In the genomic region with DNA sequence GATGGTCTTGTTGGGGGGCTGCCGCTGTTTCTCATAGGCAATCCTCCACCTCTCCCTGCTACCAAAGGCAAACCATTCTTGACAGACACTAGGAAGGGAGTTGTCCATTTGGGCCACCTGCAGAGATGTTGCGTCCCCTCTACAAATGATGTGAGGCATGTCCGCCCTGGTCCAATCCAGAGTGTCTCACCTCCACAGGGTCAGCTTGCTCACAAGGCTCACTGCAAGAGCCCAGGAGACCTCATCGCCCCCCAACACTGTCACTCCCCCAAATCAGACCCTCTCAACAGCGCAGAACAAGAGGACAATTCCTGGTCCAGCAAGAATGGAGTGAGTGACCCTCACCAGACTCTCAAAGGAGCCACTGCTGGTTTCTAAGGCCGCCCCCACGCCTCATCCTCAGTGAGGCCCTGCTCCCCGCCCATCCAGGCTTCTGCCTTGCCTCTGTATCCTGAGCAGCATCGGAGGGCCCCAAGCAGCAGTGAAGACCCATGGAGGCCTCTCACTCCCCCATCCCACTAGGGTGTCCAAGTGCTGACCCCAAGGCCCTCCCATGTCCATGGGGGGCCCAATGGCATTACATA, we compare ENCODE assay signal across 18 cellular contexts. TPM values are rescaled to one million over a fixed set of nuclear protein-coding genes. Genes with fewer than 3 reads are reported as not detected.
DNase-seq lines count a peak whose midpoint lies in the region; ATAC-seq, FAIRE-seq and TF ChIP-seq lines count a peak whose summit lies in the region.
"Had no signal": no experiment of that assay in that cellular context is flagged by ENCODE, and none has a peak within 500 bp of the region (broad histone marks: within the 10 kb centered on the region; RNA-seq: fewer than 3 reads in every experiment).

No MANE protein-coding gene starts in this region.

- H3K36me3 ChIP-seq in K562 (ENCODE audit: control insufficient read depth, insufficient read depth, low read length) (peaks cover 99% of the 10 kb centered on the region), psoas muscle (ENCODE audit: insufficient read depth in 1 of 2, low read depth in 1 of 2) (peaks cover 40 to 100% of the 10 kb centered on the region in 2 donors), left lung (peaks cover 19 to 97% of the 10 kb centered on the region in 2 donors)

- no peak for ATAC-seq in activated CD4-positive, alpha-beta T cell treated with anti-CD3 and anti-CD28 coated beads for 36 hours
- ATAC-seq in K562, result no peak
- ATAC-seq in psoas muscle, result no peak
- ATAC-seq in left lung, result no peak

- peaks cover 7 to 17% of the 10 kb centered on the region in 2 experiments; a peak in 4 of 5 replicates for H3K4me1 ChIP-seq in K562 (replicated peaks in 1 of 2; ENCODE audit: control insufficient read depth in 2 of 2, insufficient read depth in 2 of 2, low read length in 2 of 2)
- peaks cover 88% of the 10 kb centered on the region for H3K4me1 ChIP-seq in psoas muscle
- H3K4me1 ChIP-seq in left lung, result peaks cover 12 to 35% of the 10 kb centered on the region in 2 donors

- H3K4me3 ChIP-seq in K562, result no peak overlapping the region
- no peak overlapping the region for H3K4me3 ChIP-seq in psoas muscle
- no peak overlapping the region for H3K4me3 ChIP-seq in left lung
- H3K4me3 ChIP-seq: neural progenitor cell, skin epidermis, tibial nerve had no signal

- no peaks in the 10 kb centered on the region for H3K27me3 ChIP-seq in K562 (ENCODE audit: control insufficient read depth in 2 of 2, insufficient read depth in 2 of 2, low read length in 2 of 2)
- no peaks in the 10 kb centered on the region for H3K27me3 ChIP-seq in psoas muscle (ENCODE audit: insufficient read depth in 3 of 3, low read length in 2 of 3)
- H3K27me3 ChIP-seq in left lung, result no peaks in the 10 kb centered on the region
- H3K27me3 ChIP-seq: neural progenitor cell, tibial nerve had no signal

- H3K27ac ChIP-seq in K562 (ENCODE audit: extremely low read depth, low read depth, low read length), result no peak overlapping the region; the same call in 2 of the 3 replicates
- H3K27ac ChIP-seq in psoas muscle, result peak overlapping the region; percentile 100
- no peak overlapping the region for H3K27ac ChIP-seq in left lung
- H3K27ac ChIP-seq: KMS-11, neural progenitor cell had no signal

- peak overlapping the region; percentile 65 for H3K4me3 Mint-ChIP-seq in activated CD4-positive, alpha-beta T cell treated with anti-CD3 and anti-CD28 coated beads for 36 hours
- H3K4me3 Mint-ChIP-seq in IgD-negative memory B cell, result peak overlapping the region in 3 of 4 donors; percentile 4 to 68 (median 43)
- H3K4me3 Mint-ChIP-seq: neural progenitor cell had no signal

- no peaks in the 10 kb centered on the region for H3K27me3 Mint-ChIP-seq in activated CD4-positive, alpha-beta T cell treated with anti-CD3 and anti-CD28 coated beads for 36 hours
- H3K27me3 Mint-ChIP-seq in IgD-negative memory B cell, result no peaks in the 10 kb centered on the region

- H3K9me3 Mint-ChIP-seq in activated CD4-positive, alpha-beta T cell treated with anti-CD3 and anti-CD28 coated beads for 36 hours (ENCODE audit: low read depth), result no peaks in the 10 kb centered on the region
- no peaks in the 10 kb centered on the region for H3K9me3 Mint-ChIP-seq in IgD-negative memory B cell
- H3K9me3 Mint-ChIP-seq: neural progenitor cell had no signal

- CTCF ChIA-PET in activated CD4-positive, alpha-beta T cell treated with anti-CD3 and anti-CD28 coated beads for 36 hours (lab: Charles Lee), result no interaction called here
- CTCF ChIA-PET in K562 (lab: Yijun Ruan, JAX; ENCODE audit: low intra/inter-chr PET ratio), result no interaction called here

- H3K4me1 Mint-ChIP-seq in activated CD4-positive, alpha-beta T cell treated with anti-CD3 and anti-CD28 coated beads for 36 hours, result peaks cover 96% of the 10 kb centered on the region
- peaks cover 16 to 49% (median 34%) of the 10 kb centered on the region in 3 donors for H3K4me1 Mint-ChIP-seq in IgD-negative memory B cell

- H3K36me3 Mint-ChIP-seq in activated CD4-positive, alpha-beta T cell treated with anti-CD3 and anti-CD28 coated beads for 36 hours (ENCODE audit: low read depth), result peaks cover 97% of the 10 kb centered on the region
- peaks cover 8% of the 10 kb centered on the region for H3K36me3 Mint-ChIP-seq in IgD-negative memory B cell

- BruUV-seq in K562 (replicated peaks; lab: Mats Ljungman, UMichigan), result no TSS peak

- H3K27ac Mint-ChIP-seq in activated CD4-positive, alpha-beta T cell treated with anti-CD3 and anti-CD28 coated beads for 36 hours, result peak overlapping the region; percentile 98
- peak overlapping the region in 2 of 3 donors; percentile 47 to 71 for H3K27ac Mint-ChIP-seq in IgD-negative memory B cell
- H3K27ac Mint-ChIP-seq: neural progenitor cell had no signal

- H3K9ac ChIP-seq in K562 (ENCODE audit: insufficient read depth in 1 of 2, low read depth in 2 of 2, low read length in 2 of 2), result peak overlapping the region in 1 of 2 experiments; percentile 76; a peak in 2 of 4 replicates
- H3K9ac ChIP-seq: KMS-11, neural progenitor cell had no signal

- no peak for TF ChIP-seq POLR2A in K562 (conservative IDR thresholded peaks at IDR 0.05)

- H3K9me1 ChIP-seq in K562 (ENCODE audit: control insufficient read depth, insufficient read depth, low read length), result no peaks in the 10 kb centered on the region

- H3K9me3 ChIP-seq in K562 (replicated peaks; ENCODE audit: control insufficient read depth, insufficient read depth, low read depth, low read length) (no peaks in the 10 kb centered on the region), psoas muscle (no peaks in the 10 kb centered on the region), left lung (no peaks in the 10 kb centered on the region)
- H3K9me3 ChIP-seq: tibial nerve had no signal

- FAIRE-seq in K562 (lab: Jason Lieb, UNC), result no peak
- FAIRE-seq: A204.1, bronchial epithelial cell had no signal

- peaks cover 24% of the 10 kb centered on the region for H4K20me1 ChIP-seq in K562 (replicated peaks; ENCODE audit: control insufficient read depth, insufficient read depth, low read length)

- WGBS in K562 (ENCODE audit: insufficient coverage, low coverage, missing lambda C conversion rate), result 93% methylated on average over 9 of the region's 9 CpGs
- 90 to 97% (median 95%) methylated on average over 9 of the region's 9 CpGs for WGBS in psoas muscle, 3 donors

- TF ChIP-seq RAD21 in K562 (CRISPR knock-in tag; conservative IDR thresholded peaks at IDR 0.05 in 1 of 2, IDR thresholded peaks at IDR 0.05 in 1 of 2), result no peak

- in situ Hi-C loops in K562 (cut with MboI), result no loop called here

- no peak for TF ChIP-seq EP300 in K562 (IDR thresholded peaks at IDR 0.05; ENCODE audit: low read length)

- H2AFZ ChIP-seq in K562 (ENCODE audit: low read depth, low read length), result no peak overlapping the region
- H2AFZ ChIP-seq: neural progenitor cell had no signal

- POLR2A ChIA-PET in activated CD4-positive, alpha-beta T cell treated with anti-CD3 and anti-CD28 coated beads for 36 hours (lab: Charles Lee), result interaction anchor here (1.0 to 1.4 kb wide), 2 partner anchors 9 to 57 kb away, joined by 4 to 9 read pairs; a partner anchor contains a TSS
- POLR2A ChIA-PET in K562 (lab: Yijun Ruan, JAX), result interaction anchor here (1.4 to 1.6 kb wide), 2 partner anchors 7 to 9 kb away, joined by 4 to 6 read pairs; no protein-coding TSS in a partner anchor

- intact Hi-C loops in activated CD4-positive, alpha-beta T cell treated with anti-CD3 and anti-CD28 coated beads for 36 hours (cut with DNase I, micrococcal nuclease), result loop anchor here in 1 of 2 experiments (5.0 kb wide), 1 partner anchor 111 kb away; no protein-coding TSS in a partner anchor
- intact Hi-C loops in K562 (cut with micrococcal nuclease) (no loop called here), psoas muscle (cut with DNase I) (no loop called here), left lung (cut with DNase I) (no loop called here)

- no peak for DNase-seq in activated CD4-positive, alpha-beta T cell treated with anti-CD3 and anti-CD28 coated beads for 36 hours
- DNase-seq in activated CD4-positive, alpha-beta T cell treated with anti-CD3 and anti-CD28 coated beads for 4 hours, result no peak
- peak in 2 of 4 experiments; percentile 2 to 18 for DNase-seq in K562 (ENCODE audit: extremely low read depth in 1 of 4, low spot score in 3 of 4)
- DNase-seq in psoas muscle, result peak in 1 of 2 donors; percentile 41
- no peak for DNase-seq in AML-193 (lab: John Stamatoyannopoulos, UW)
- no peak for DNase-seq in HuH-7.5 (ENCODE audit: low spot score)
- no peak for DNase-seq in left lung
- DNase-seq: DMS 273 treated with DMSO at 0.1 percent for 48 hours, NCI-H2081, NCI-H748 treated with DMSO at 0.1 percent for 48 hours, SHP77 treated with DMSO at 0.1 percent for 48 hours had no signal

- peaks cover 73% of the 10 kb centered on the region for H3K79me2 ChIP-seq in K562 (ENCODE audit: control insufficient read depth, insufficient read depth, low read length)

- TF ChIP-seq CTCF in K562 (IDR thresholded peaks at IDR 0.05 in 2 of 3, conservative IDR thresholded peaks at IDR 0.05 in 1 of 3; ENCODE audit: insufficient read depth in 2 of 3, low read depth in 1 of 3, low read length in 3 of 3) (no peak), psoas muscle (IDR thresholded peaks at IDR 0.05) (no peak), left lung (IDR thresholded peaks at IDR 0.05) (no peak)

- no peak overlapping the region for H3K4me2 ChIP-seq in K562 (ENCODE audit: insufficient read depth, low read length)
- H3K4me2 ChIP-seq: KMS-11, neural progenitor cell had no signal

RNA-seq across cellular contexts. Expression of a gene that starts 6.5 kb away (rescaled TPM):
- 100 to 1,000 TPM; 714 to 722 TPM for total RNA-seq in activated CD4-positive, alpha-beta T cell treated with anti-CD3 and anti-CD28 coated beads for 36 hours
- polyA plus RNA-seq in IgD-negative memory B cell (78.9 TPM), K562 (2011; rRNA removed) (284 and 572 TPM in 2 replicates), K562 (2014; fragmentation: Illumina TruSeq; extraction: Trizol) (550 and 610 TPM in 2 replicates), K562 (2014; fragmentation: Nextera tagmentation; extraction: Ambion mirVana) (10 to 100 TPM; 39.5 to 51.4 TPM), K562 (2014; rRNA removed) (271 and 299 TPM in 2 replicates), psoas muscle (100 to 1,000 TPM; 109 to 215 (median 191) TPM)
- total RNA-seq in K562 (2011; cell fraction: chromatin; rRNA removed; ENCODE audit: low replicate concordance), result 270 and 391 TPM in 2 replicates
- 228 and 234 TPM in 2 replicates for total RNA-seq in K562 (2011; cell fraction: nucleolus; rRNA removed)
- 270 and 297 TPM in 2 replicates for total RNA-seq in K562 (2011; cell fraction: nucleoplasm; rRNA removed)
- total RNA-seq in K562 (2014; rRNA removed) (313 and 355 TPM in 2 replicates), K562 (2014; rRNA removed; fragmentation: Illumina TruSeq; extraction: Trizol) (375 and 414 TPM in 2 replicates), K562 (2015; rRNA removed; fragmentation: Illumina TruSeq; extraction: Trizol) (274 and 290 TPM in 2 replicates), K562 (2021) (579 and 605 TPM in 2 replicates), psoas muscle (100 to 1,000 TPM; 151 to 229 (median 198) TPM), left lung (100 to 1,000 TPM; 252 to 321 TPM)
- 251 and 262 TPM in 2 replicates for polyA plus RNA-seq in K562 (2011; cell fraction: cytosol; rRNA removed)
- 342 and 362 TPM in 2 replicates for polyA plus RNA-seq in K562 (2011; cell fraction: nucleus; rRNA removed)
- 353 and 512 TPM in 2 replicates for polyA plus RNA-seq in K562 (2012)
- polyA minus RNA-seq in K562 (2011; rRNA and poly(A)+ RNA removed), result 359 and 423 TPM in 2 replicates
- polyA minus RNA-seq in K562 (2011; cell fraction: cytosol; rRNA and poly(A)+ RNA removed), result 278 and 317 TPM in 2 replicates
- 71.0 and 135 TPM in 2 replicates for polyA minus RNA-seq in K562 (2011; cell fraction: nucleus; rRNA and poly(A)+ RNA removed)

RNA-seq across cellular contexts. Expression of a gene that starts 11.7 kb away (rescaled TPM):
- total RNA-seq in activated CD4-positive, alpha-beta T cell treated with anti-CD3 and anti-CD28 coated beads for 36 hours, result 100 to 1,000 TPM; 114 to 154 TPM
- polyA plus RNA-seq in IgD-negative memory B cell (307 TPM), K562 (2011; rRNA removed) (67.3 and 115 TPM in 2 replicates), K562 (2014; fragmentation: Illumina TruSeq; extraction: Trizol) (133 TPM in 2 replicates), K562 (2014; fragmentation: Nextera tagmentation; extraction: Ambion mirVana) (10 to 100 TPM; 47.5 to 99.9 TPM), K562 (2014; rRNA removed) (55.2 and 118 TPM in 2 replicates), psoas muscle (100 to 1,000 TPM; 512 to 649 (median 601) TPM)
- total RNA-seq in K562 (2011; cell fraction: chromatin; rRNA removed; ENCODE audit: low replicate concordance), result 23.7 and 41.8 TPM in 2 replicates
- 32.6 and 33.9 TPM in 2 replicates for total RNA-seq in K562 (2011; cell fraction: nucleolus; rRNA removed)
- total RNA-seq in K562 (2011; cell fraction: nucleoplasm; rRNA removed), result 34.1 and 35.9 TPM in 2 replicates
- total RNA-seq in K562 (2014; rRNA removed) (67.3 and 69.6 TPM in 2 replicates), K562 (2014; rRNA removed; fragmentation: Illumina TruSeq; extraction: Trizol) (40.1 and 58.0 TPM in 2 replicates), K562 (2015; rRNA removed; fragmentation: Illumina TruSeq; extraction: Trizol) (84.9 and 98.2 TPM in 2 replicates), K562 (2021) (89.2 and 91.7 TPM in 2 replicates), psoas muscle (100 to 1,000 TPM; 279 to 572 (median 404) TPM), left lung (100 to 1,000 TPM; 154 to 185 TPM)
- polyA plus RNA-seq in K562 (2011; cell fraction: cytosol; rRNA removed), result 133 and 134 TPM in 2 replicates
- polyA plus RNA-seq in K562 (2011; cell fraction: nucleus; rRNA removed), result 175 and 195 TPM in 2 replicates
- 242 and 243 TPM in 2 replicates for polyA plus RNA-seq in K562 (2012)
- 53.8 and 60.0 TPM in 2 replicates for polyA minus RNA-seq in K562 (2011; rRNA and poly(A)+ RNA removed)
- 38.6 and 49.9 TPM in 2 replicates for polyA minus RNA-seq in K562 (2011; cell fraction: cytosol; rRNA and poly(A)+ RNA removed)
- polyA minus RNA-seq in K562 (2011; cell fraction: nucleus; rRNA and poly(A)+ RNA removed), result 19.5 and 24.9 TPM in 2 replicates

RNA-seq across cellular contexts. Expression of a gene that starts 30.5 kb away (rescaled TPM):
- 1 to 10 TPM in 1 of 2 experiments, under 1 TPM in 1; 0.59 to 1.1 TPM for total RNA-seq in activated CD4-positive, alpha-beta T cell treated with anti-CD3 and anti-CD28 coated beads for 36 hours
- polyA plus RNA-seq in IgD-negative memory B cell (not detected), K562 (2011; rRNA removed) (0.31 and 0.38 TPM in 2 replicates), K562 (2014; fragmentation: Illumina TruSeq; extraction: Trizol) (0.17 and 0.36 TPM in 2 replicates), K562 (2014; fragmentation: Nextera tagmentation; extraction: Ambion mirVana) (under 1 TPM in 1 of 2 experiments, not detected in 1; 0.08 TPM), K562 (2014; rRNA removed) (0.29 TPM in 1 of 2 replicates, not detected in the other), psoas muscle (under 1 TPM; 0.31 to 0.77 (median 0.53) TPM)
- 0.95 and 3.4 TPM in 2 replicates for total RNA-seq in K562 (2011; cell fraction: chromatin; rRNA removed; ENCODE audit: low replicate concordance)
- total RNA-seq in K562 (2011; cell fraction: nucleolus; rRNA removed), result 2.1 and 2.7 TPM in 2 replicates
- total RNA-seq in K562 (2011; cell fraction: nucleoplasm; rRNA removed), result 0.61 and 0.95 TPM in 2 replicates
- total RNA-seq in K562 (2014; rRNA removed) (not detected in 2 replicates), K562 (2014; rRNA removed; fragmentation: Illumina TruSeq; extraction: Trizol) (not detected in 2 replicates), K562 (2015; rRNA removed; fragmentation: Illumina TruSeq; extraction: Trizol) (0.18 TPM in 1 of 2 replicates, not detected in the other), K562 (2021) (1.1 and 1.8 TPM in 2 replicates), psoas muscle (1 to 10 TPM in 2 of 4 donors, under 1 TPM in 2; 0.62 to 2.0 (median 0.98) TPM), left lung (1 to 10 TPM in 1 of 2 donors, under 1 TPM in 1; 0.64 to 1.5 TPM)
- 0.25 and 0.96 TPM in 2 replicates for polyA plus RNA-seq in K562 (2011; cell fraction: cytosol; rRNA removed)
- polyA plus RNA-seq in K562 (2011; cell fraction: nucleus; rRNA removed), result 3.1 and 3.7 TPM in 2 replicates
- 0.58 and 0.64 TPM in 2 replicates for polyA plus RNA-seq in K562 (2012)
- 0.14 TPM in 1 of 2 replicates, not detected in the other for polyA minus RNA-seq in K562 (2011; rRNA and poly(A)+ RNA removed)
- polyA minus RNA-seq in K562 (2011; cell fraction: cytosol; rRNA and poly(A)+ RNA removed), result not detected in 2 replicates
- 0.67 TPM in 1 of 2 replicates, not detected in the other for polyA minus RNA-seq in K562 (2011; cell fraction: nucleus; rRNA and poly(A)+ RNA removed)

RNA-seq across cellular contexts. Expression of a gene that starts 34.8 kb away (rescaled TPM):
- 10 to 100 TPM; 85.8 to 90.3 TPM for total RNA-seq in activated CD4-positive, alpha-beta T cell treated with anti-CD3 and anti-CD28 coated beads for 36 hours
- polyA plus RNA-seq in IgD-negative memory B cell, result 61.3 TPM
- 12.5 and 23.7 TPM in 2 replicates for total RNA-seq in K562 (2011; cell fraction: chromatin; rRNA removed; ENCODE audit: low replicate concordance)
- 11.8 and 15.2 TPM in 2 replicates for total RNA-seq in K562 (2011; cell fraction: nucleolus; rRNA removed)
- total RNA-seq in K562 (2011; cell fraction: nucleoplasm; rRNA removed), result 11.6 and 13.7 TPM in 2 replicates
- total RNA-seq in K562 (2014; rRNA removed), result 5.1 TPM in 2 replicates
- total RNA-seq in K562 (2014; rRNA removed; fragmentation: Illumina TruSeq; extraction: Trizol), result 3.1 and 3.7 TPM in 2 replicates
- total RNA-seq in K562 (2015; rRNA removed; fragmentation: Illumina TruSeq; extraction: Trizol), result 4.1 and 5.3 TPM in 2 replicates
- 5.9 and 6.2 TPM in 2 replicates for total RNA-seq in K562 (2021)
- 10.9 and 17.3 TPM in 2 replicates for polyA plus RNA-seq in K562 (2011; rRNA removed)
- polyA plus RNA-seq in K562 (2011; cell fraction: cytosol; rRNA removed), result 10.6 and 12.7 TPM in 2 replicates
- polyA plus RNA-seq in K562 (2011; cell fraction: nucleus; rRNA removed), result 18.6 and 22.5 TPM in 2 replicates
- 5.2 and 22.0 TPM in 2 replicates for polyA plus RNA-seq in K562 (2012)
- polyA plus RNA-seq in K562 (2014; fragmentation: Illumina TruSeq; extraction: Trizol), result 3.8 and 4.9 TPM in 2 replicates
- 1 to 10 TPM in 1 of 2 experiments, under 1 TPM in 1; 0.82 to 1.1 TPM for polyA plus RNA-seq in K562 (2014; fragmentation: Nextera tagmentation; extraction: Ambion mirVana)
- polyA plus RNA-seq in K562 (2014; rRNA removed), result 4.9 and 5.0 TPM in 2 replicates
- polyA minus RNA-seq in K562 (2011; rRNA and poly(A)+ RNA removed), result 4.1 and 5.7 TPM in 2 replicates
- 3.1 and 8.8 TPM in 2 replicates for polyA minus RNA-seq in K562 (2011; cell fraction: cytosol; rRNA and poly(A)+ RNA removed)
- polyA minus RNA-seq in K562 (2011; cell fraction: nucleus; rRNA and poly(A)+ RNA removed), result 6.2 and 11.0 TPM in 2 replicates
- total RNA-seq in psoas muscle, result 1 to 10 TPM; 1.5 to 4.8 (median 2.2) TPM
- 1 to 10 TPM; 2.2 to 3.4 (median 2.2) TPM for polyA plus RNA-seq in psoas muscle
- 10 to 100 TPM in 1 of 2 donors, 1 to 10 TPM in 1; 8.6 to 10.8 TPM for total RNA-seq in left lung

RNA-seq across cellular contexts. Expression of a gene that starts 54.3 kb away (rescaled TPM):
- not detected for total RNA-seq in activated CD4-positive, alpha-beta T cell treated with anti-CD3 and anti-CD28 coated beads for 36 hours
- not detected for polyA plus RNA-seq in IgD-negative memory B cell
- not detected in 2 replicates for total RNA-seq in K562 (2011; cell fraction: chromatin; rRNA removed; ENCODE audit: low replicate concordance)
- not detected in 2 replicates for total RNA-seq in K562 (2011; cell fraction: nucleolus; rRNA removed)
- total RNA-seq in K562 (2011; cell fraction: nucleoplasm; rRNA removed), result not detected in 2 replicates
- not detected in 2 replicates for total RNA-seq in K562 (2014; rRNA removed)
- total RNA-seq in K562 (2014; rRNA removed; fragmentation: Illumina TruSeq; extraction: Trizol), result not detected in 2 replicates
- total RNA-seq in K562 (2015; rRNA removed; fragmentation: Illumina TruSeq; extraction: Trizol), result not detected in 2 replicates
- total RNA-seq in K562 (2021), result not detected in 2 replicates
- not detected in 2 replicates for polyA plus RNA-seq in K562 (2011; rRNA removed)
- not detected in 2 replicates for polyA plus RNA-seq in K562 (2011; cell fraction: cytosol; rRNA removed)
- polyA plus RNA-seq in K562 (2011; cell fraction: nucleus; rRNA removed), result not detected in 2 replicates
- not detected in 2 replicates for polyA plus RNA-seq in K562 (2012)
- not detected in 2 replicates for polyA plus RNA-seq in K562 (2014; fragmentation: Illumina TruSeq; extraction: Trizol)
- not detected for polyA plus RNA-seq in K562 (2014; fragmentation: Nextera tagmentation; extraction: Ambion mirVana)
- polyA plus RNA-seq in K562 (2014; rRNA removed), result not detected in 2 replicates
- polyA minus RNA-seq in K562 (2011; rRNA and poly(A)+ RNA removed), result not detected in 2 replicates
- not detected in 2 replicates for polyA minus RNA-seq in K562 (2011; cell fraction: cytosol; rRNA and poly(A)+ RNA removed)
- polyA minus RNA-seq in K562 (2011; cell fraction: nucleus; rRNA and poly(A)+ RNA removed), result not detected in 2 replicates
- not detected for total RNA-seq in psoas muscle
- under 1 TPM in 1 of 3 donors, not detected in 2; 0.91 TPM for polyA plus RNA-seq in psoas muscle
- not detected for total RNA-seq in left lung
- total RNA-seq: tibial nerve had no signal
